Comparison of ENCODE assay signal across 19 cellular contexts in genomic region chr3:87436781-87437543, GRCh38.
A peak's percentile ranks its signal among the peaks of the same experiment; 100 is the strongest.
DNase-seq lines count a peak whose midpoint lies in the region; ATAC-seq and TF ChIP-seq lines count a peak whose summit lies in the region.
"Had no signal": no experiment of that assay in that cellular context is flagged by ENCODE, and none has a peak within 500 bp of the region (broad histone marks: within the 10 kb centered on the region; RNA-seq: fewer than 3 reads in every experiment).

No MANE protein-coding gene starts in this region.

- DNase-seq in EH (ENCODE audit: low read depth) (peak; percentile 66), NCI-H226 (peak; percentile 49), epithelial cell of esophagus (ENCODE audit: low read depth) (peak; percentile 5), skeletal muscle cell (ENCODE audit: low read depth) (peak; percentile 19), occipital lobe (lab: John Stamatoyannopoulos, UW) (no peak), superior temporal gyrus (ENCODE audit: extremely low spot score) (no peak), mesenteric fat pad (ENCODE audit: low spot score) (no peak)
- DNase-seq: activated CD4-positive, alpha-beta T cell treated with anti-CD3 and anti-CD28 coated beads, Interleukin-2, amount 50 U/mL, for 1 hour; activated T-cell treated with anti-CD3 and anti-CD28 coated beads, Interleukin-2, amount 50 U/mL, for 24 hours; CD4-positive, CD25-positive, alpha-beta regulatory T cell; DMS79; effector CD8-positive, alpha-beta T cell; Karpas-422; left ventricle myocardium inferior; NCI-H1436 treated with DMSO at 0.1 percent for 48 hours; ovary; spleen; stimulated activated naive B cell treated with anti-CD40 and anti-IgM and Interleukin-4, amounts not matched to agents 10 μg/mL and 1 μg/mL and 100 μg/mL, for 72 hours had no signal

- no peak for TF ChIP-seq CTCF in epithelial cell of esophagus (IDR thresholded peaks at IDR 0.05; ENCODE audit: insufficient read depth, low read depth, low read length, missing control alignments)

- ATAC-seq in GM19328 (IDR thresholded peaks at IDR 0.05; ENCODE audit: unreplicated experiment) = no peak
- ATAC-seq: stimulated activated naive B cell treated with anti-CD40 and anti-IgM and Interleukin-4, amounts not matched to agents 10 μg/mL and 1 μg/mL and 100 μg/mL, for 72 hours had no signal

- H3K4me3 ChIP-seq in epithelial cell of esophagus (ENCODE audit: low read length) (no peak overlapping the region), skeletal muscle cell (ENCODE audit: low read depth, low read length) (no peak overlapping the region)
- H3K4me3 ChIP-seq: left ventricle myocardium inferior, ovary, spleen had no signal

Comparison
In these comparisons a context has a peak if more than half of its experiments do, and no peak if none do; other contexts are left out.
1. DNase-seq: peak in EH (single experiment), NCI-H226 (single experiment), epithelial cell of esophagus (single experiment) and skeletal muscle cell (single experiment); none in occipital lobe (single experiment), superior temporal gyrus (single experiment) and mesenteric fat pad (single experiment).